In the genomic region with DNA sequence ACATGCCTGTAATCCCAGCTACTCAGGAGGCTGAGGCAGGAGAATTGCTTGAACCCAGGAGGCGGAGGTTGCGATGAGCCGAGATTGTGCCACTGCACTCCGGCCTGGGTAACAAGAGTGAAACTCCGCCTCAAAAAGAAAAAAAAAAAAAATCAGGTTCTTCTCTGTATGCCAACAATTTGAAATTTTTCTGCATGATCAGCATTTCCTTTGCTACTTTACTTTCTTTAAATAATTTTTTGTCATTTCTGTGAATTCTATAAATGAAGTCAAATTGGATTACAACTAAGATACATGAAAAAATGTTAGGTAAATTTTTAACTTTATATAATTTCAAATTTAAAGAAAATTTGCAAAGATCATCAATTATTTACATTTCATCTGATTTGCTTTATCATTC, we compare ENCODE assay signal across 23 cellular contexts.
"Had no signal": no experiment of that assay in that cellular context is flagged by ENCODE, and none has a peak within 500 bp of the region (broad histone marks: within the 10 kb centered on the region; RNA-seq: fewer than 3 reads in every experiment).

No MANE protein-coding gene starts in this region.

- FAIRE-seq: colon, endothelial cell of umbilical vein, frontal cortex, islet of Langerhans, keratinocyte had no signal

- H3K9me3 ChIP-seq: esophagus muscularis mucosa, heart right ventricle, left lung, lower lobe of right lung, mucosa of descending colon had no signal

- H3K4me1 ChIP-seq: foreskin keratinocyte, lower lobe of right lung had no signal

- H3K27me3 ChIP-seq: dorsolateral prefrontal cortex, esophagus muscularis mucosa, foreskin keratinocyte, heart right ventricle, left lung had no signal

- H3K36me3 ChIP-seq: esophagus muscularis mucosa, left lung, lower lobe of right lung had no signal

- ATAC-seq: foreskin keratinocyte, heart right ventricle, left cardiac atrium, left lung, left ventricle myocardium superior, lower lobe of right lung, mucosa of descending colon had no signal

- H3K4me3 ChIP-seq: coronary artery, dorsolateral prefrontal cortex, esophagus muscularis mucosa, heart right ventricle, left lung, lower lobe of right lung, mucosa of descending colon had no signal

- H3K27ac ChIP-seq: coronary artery, dorsolateral prefrontal cortex, esophagus muscularis mucosa, foreskin keratinocyte, heart right ventricle, lower lobe of right lung had no signal

- DNase-seq: dermis blood vessel endothelial cell; dorsolateral prefrontal cortex; effector CD4-positive, alpha-beta T cell; effector memory CD4-positive, alpha-beta T cell; foreskin keratinocyte; glutamatergic neuron; head of caudate nucleus; heart right ventricle; hippocampal formation; left cardiac atrium; left lung; left ventricle myocardium superior; lower lobe of right lung; mesenchymal stem cell; mucosa of descending colon; naive B cell had no signal
